In the genomic region with DNA sequence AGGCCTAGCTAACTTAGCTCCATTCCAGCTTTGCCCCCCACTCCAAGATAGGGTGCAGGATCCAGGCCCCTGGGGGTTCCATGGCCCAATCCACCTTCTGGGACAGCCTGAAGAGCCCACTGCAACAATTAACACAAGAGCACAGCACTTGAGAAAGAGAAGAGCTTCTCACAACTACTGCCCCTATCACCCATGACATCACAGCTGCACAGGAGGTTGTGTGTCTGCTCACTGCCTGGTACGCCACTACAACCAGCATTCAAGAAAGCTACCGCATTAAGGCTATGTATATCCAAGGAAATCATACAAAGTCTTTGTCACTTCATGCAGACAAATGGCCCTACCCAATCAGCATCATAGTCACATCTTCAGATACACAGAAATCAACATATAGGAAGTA, we compare ENCODE assay signal across 1 cellular context.
TF ChIP-seq lines count a peak whose summit lies in the region.

No MANE protein-coding gene starts in this region.

TF ChIP-seq in H1, 55 proteins besides CTCF, POLR2A, EP300 and RAD21:
- TF ChIP-seq, protein P1, sequence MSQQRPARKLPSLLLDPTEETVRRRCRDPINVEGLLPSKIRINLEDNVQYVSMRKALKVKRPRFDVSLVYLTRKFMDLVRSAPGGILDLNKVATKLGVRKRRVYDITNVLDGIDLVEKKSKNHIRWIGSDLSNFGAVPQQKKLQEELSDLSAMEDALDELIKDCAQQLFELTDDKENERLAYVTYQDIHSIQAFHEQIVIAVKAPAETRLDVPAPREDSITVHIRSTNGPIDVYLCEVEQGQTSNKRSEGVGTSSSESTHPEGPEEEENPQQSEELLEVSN (IDR thresholded peaks at IDR 0.05), result no peak
- TF ChIP-seq, protein P2, sequence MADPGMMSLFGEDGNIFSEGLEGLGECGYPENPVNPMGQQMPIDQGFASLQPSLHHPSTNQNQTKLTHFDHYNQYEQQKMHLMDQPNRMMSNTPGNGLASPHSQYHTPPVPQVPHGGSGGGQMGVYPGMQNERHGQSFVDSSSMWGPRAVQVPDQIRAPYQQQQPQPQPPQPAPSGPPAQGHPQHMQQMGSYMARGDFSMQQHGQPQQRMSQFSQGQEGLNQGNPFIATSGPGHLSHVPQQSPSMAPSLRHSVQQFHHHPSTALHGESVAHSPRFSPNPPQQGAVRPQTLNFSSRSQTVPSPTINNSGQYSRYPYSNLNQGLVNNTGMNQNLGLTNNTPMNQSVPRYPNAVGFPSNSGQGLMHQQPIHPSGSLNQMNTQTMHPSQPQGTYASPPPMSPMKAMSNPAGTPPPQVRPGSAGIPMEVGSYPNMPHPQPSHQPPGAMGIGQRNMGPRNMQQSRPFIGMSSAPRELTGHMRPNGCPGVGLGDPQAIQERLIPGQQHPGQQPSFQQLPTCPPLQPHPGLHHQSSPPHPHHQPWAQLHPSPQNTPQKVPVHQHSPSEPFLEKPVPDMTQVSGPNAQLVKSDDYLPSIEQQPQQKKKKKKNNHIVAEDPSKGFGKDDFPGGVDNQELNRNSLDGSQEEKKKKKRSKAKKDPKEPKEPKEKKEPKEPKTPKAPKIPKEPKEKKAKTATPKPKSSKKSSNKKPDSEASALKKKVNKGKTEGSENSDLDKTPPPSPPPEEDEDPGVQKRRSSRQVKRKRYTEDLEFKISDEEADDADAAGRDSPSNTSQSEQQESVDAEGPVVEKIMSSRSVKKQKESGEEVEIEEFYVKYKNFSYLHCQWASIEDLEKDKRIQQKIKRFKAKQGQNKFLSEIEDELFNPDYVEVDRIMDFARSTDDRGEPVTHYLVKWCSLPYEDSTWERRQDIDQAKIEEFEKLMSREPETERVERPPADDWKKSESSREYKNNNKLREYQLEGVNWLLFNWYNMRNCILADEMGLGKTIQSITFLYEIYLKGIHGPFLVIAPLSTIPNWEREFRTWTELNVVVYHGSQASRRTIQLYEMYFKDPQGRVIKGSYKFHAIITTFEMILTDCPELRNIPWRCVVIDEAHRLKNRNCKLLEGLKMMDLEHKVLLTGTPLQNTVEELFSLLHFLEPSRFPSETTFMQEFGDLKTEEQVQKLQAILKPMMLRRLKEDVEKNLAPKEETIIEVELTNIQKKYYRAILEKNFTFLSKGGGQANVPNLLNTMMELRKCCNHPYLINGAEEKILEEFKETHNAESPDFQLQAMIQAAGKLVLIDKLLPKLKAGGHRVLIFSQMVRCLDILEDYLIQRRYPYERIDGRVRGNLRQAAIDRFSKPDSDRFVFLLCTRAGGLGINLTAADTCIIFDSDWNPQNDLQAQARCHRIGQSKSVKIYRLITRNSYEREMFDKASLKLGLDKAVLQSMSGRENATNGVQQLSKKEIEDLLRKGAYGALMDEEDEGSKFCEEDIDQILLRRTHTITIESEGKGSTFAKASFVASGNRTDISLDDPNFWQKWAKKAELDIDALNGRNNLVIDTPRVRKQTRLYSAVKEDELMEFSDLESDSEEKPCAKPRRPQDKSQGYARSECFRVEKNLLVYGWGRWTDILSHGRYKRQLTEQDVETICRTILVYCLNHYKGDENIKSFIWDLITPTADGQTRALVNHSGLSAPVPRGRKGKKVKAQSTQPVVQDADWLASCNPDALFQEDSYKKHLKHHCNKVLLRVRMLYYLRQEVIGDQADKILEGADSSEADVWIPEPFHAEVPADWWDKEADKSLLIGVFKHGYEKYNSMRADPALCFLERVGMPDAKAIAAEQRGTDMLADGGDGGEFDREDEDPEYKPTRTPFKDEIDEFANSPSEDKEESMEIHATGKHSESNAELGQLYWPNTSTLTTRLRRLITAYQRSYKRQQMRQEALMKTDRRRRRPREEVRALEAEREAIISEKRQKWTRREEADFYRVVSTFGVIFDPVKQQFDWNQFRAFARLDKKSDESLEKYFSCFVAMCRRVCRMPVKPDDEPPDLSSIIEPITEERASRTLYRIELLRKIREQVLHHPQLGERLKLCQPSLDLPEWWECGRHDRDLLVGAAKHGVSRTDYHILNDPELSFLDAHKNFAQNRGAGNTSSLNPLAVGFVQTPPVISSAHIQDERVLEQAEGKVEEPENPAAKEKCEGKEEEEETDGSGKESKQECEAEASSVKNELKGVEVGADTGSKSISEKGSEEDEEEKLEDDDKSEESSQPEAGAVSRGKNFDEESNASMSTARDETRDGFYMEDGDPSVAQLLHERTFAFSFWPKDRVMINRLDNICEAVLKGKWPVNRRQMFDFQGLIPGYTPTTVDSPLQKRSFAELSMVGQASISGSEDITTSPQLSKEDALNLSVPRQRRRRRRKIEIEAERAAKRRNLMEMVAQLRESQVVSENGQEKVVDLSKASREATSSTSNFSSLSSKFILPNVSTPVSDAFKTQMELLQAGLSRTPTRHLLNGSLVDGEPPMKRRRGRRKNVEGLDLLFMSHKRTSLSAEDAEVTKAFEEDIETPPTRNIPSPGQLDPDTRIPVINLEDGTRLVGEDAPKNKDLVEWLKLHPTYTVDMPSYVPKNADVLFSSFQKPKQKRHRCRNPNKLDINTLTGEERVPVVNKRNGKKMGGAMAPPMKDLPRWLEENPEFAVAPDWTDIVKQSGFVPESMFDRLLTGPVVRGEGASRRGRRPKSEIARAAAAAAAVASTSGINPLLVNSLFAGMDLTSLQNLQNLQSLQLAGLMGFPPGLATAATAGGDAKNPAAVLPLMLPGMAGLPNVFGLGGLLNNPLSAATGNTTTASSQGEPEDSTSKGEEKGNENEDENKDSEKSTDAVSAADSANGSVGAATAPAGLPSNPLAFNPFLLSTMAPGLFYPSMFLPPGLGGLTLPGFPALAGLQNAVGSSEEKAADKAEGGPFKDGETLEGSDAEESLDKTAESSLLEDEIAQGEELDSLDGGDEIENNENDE (IDR thresholded peaks at IDR 0.05; ENCODE audit: insufficient replicate concordance, low read length), result no peak
